In genomic region chr1:111110197-111110899, GRCh38 we compare ENCODE assay signal across 1 cellular context.
TF ChIP-seq lines count a peak whose summit lies in the region.

No MANE protein-coding gene starts in this region.

TF ChIP-seq in HepG2, 621 proteins besides CTCF, POLR2A, EP300 and RAD21 (continued from another document and continues in another):
- no peak for TF ChIP-seq SNAPC4 (CRISPR knock-in tag; IDR thresholded peaks at IDR 0.05)
- TF ChIP-seq ZBTB37 (CRISPR knock-in tag; IDR thresholded peaks at IDR 0.05) = no peak
- TF ChIP-seq ZFP1 (CRISPR knock-in tag; IDR thresholded peaks at IDR 0.05) = 0 out of 2 replicates have a peak, but pooled peaks have one; percentile 29
- TF ChIP-seq JUND (CRISPR knock-in tag; IDR thresholded peaks at IDR 0.05) = no peak
- TF ChIP-seq PHF20 (CRISPR knock-in tag; IDR thresholded peaks at IDR 0.05) = peak; percentile 57
- peak; percentile 82 for TF ChIP-seq ZNF644 (CRISPR knock-in tag; IDR thresholded peaks at IDR 0.05; ENCODE audit: low read depth)
- TF ChIP-seq ZNF292 (CRISPR knock-in tag; IDR thresholded peaks at IDR 0.05; ENCODE audit: borderline replicate concordance, low read depth) = peak; percentile 88; the same call in 1 of the 2 replicates
- no peak for TF ChIP-seq ZMAT3 (CRISPR knock-in tag; conservative IDR thresholded peaks at IDR 0.05)
- TF ChIP-seq ZNF430 (CRISPR knock-in tag; IDR thresholded peaks at IDR 0.05) = peak; percentile 54; the same call in 1 of the 2 replicates
- peak; percentile 46; the same call in 1 of the 2 replicates for TF ChIP-seq ARID4A (CRISPR knock-in tag; IDR thresholded peaks at IDR 0.05; ENCODE audit: borderline replicate concordance)
- no peak for TF ChIP-seq ZNF737 (CRISPR knock-in tag; IDR thresholded peaks at IDR 0.05; ENCODE audit: borderline replicate concordance)
- no peak for TF ChIP-seq PREB (CRISPR knock-in tag; IDR thresholded peaks at IDR 0.05)
- peak; percentile 69 for TF ChIP-seq HDAC2 (CRISPR knock-in tag; IDR thresholded peaks at IDR 0.05)
- no peak for TF ChIP-seq ZSCAN9 (CRISPR knock-in tag; IDR thresholded peaks at IDR 0.05; ENCODE audit: borderline replicate concordance)
- no peak for TF ChIP-seq ZNF407 (CRISPR knock-in tag; IDR thresholded peaks at IDR 0.05; ENCODE audit: not compliant biosample characterization)
- TF ChIP-seq ZNF296 (CRISPR knock-in tag; conservative IDR thresholded peaks at IDR 0.05) = no peak
- TF ChIP-seq NFE2L2 (IDR thresholded peaks at IDR 0.05; ENCODE audit: low read length) = no peak
- TF ChIP-seq ZNF281 (CRISPR knock-in tag; IDR thresholded peaks at IDR 0.05; ENCODE audit: borderline replicate concordance) = peak; percentile 81
- TF ChIP-seq ATRX (CRISPR knock-in tag; IDR thresholded peaks at IDR 0.05; ENCODE audit: borderline replicate concordance) = no peak
- TF ChIP-seq ZNF670 (CRISPR knock-in tag; IDR thresholded peaks at IDR 0.05; ENCODE audit: borderline replicate concordance) = no peak
- no peak for TF ChIP-seq ZNF205 (CRISPR knock-in tag; IDR thresholded peaks at IDR 0.05)
- no peak for TF ChIP-seq TEAD2 (CRISPR knock-in tag; IDR thresholded peaks at IDR 0.05)
- no peak for TF ChIP-seq TFE3 (CRISPR knock-in tag; IDR thresholded peaks at IDR 0.05)
- TF ChIP-seq GATAD2A (CRISPR knock-in tag; IDR thresholded peaks at IDR 0.05) = peak; percentile 61; the same call in 1 of the 2 replicates
- no peak for TF ChIP-seq BATF2 (CRISPR knock-in tag; IDR thresholded peaks at IDR 0.05)
- no peak for TF ChIP-seq TBX2 (CRISPR knock-in tag; IDR thresholded peaks at IDR 0.05; ENCODE audit: borderline replicate concordance)
